Comparison of ENCODE assay signal across 20 cellular contexts in the genomic region with DNA sequence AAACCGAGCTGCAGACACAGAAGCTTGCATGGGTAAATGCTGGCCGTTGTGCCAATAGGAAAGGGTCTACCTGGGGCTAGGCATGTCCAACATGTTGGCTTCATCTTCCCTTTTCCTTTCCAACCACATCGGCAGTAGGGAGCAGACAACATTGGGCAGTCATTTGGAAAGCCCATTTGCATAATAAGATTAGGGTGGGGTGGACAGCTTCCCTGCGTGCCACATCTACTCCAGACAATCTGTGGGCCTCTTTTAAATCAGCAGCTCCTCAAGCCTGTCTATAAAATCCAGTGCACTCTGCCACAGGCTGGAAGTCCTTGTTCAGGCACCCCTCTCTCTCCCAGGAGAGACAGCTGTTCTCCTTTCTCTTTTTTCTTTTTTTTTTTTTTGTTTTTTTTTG.
"Had no signal": no experiment of that assay in that cellular context is flagged by ENCODE, and none has a peak within 500 bp of the region (broad histone marks: within the 10 kb centered on the region; RNA-seq: fewer than 3 reads in every experiment).

No MANE protein-coding gene starts in this region.

- H3K4me3 ChIP-seq: gastrocnemius medialis, lower lobe of right lung, pancreas, right lobe of liver, thyroid gland, vagina had no signal

- H3K36me3 ChIP-seq: gastrocnemius medialis, lower lobe of right lung, neutrophil, pancreas, right lobe of liver, thyroid gland, vagina had no signal

- H3K27me3 ChIP-seq: gastrocnemius medialis, neutrophil, pancreas, right lobe of liver, thyroid gland, vagina had no signal

- DNase-seq: effector CD8-positive, alpha-beta T cell; endodermal cell; foreskin fibroblast; gastrocnemius medialis; head of caudate nucleus; left ventricle myocardium superior; lower lobe of right lung; natural killer cell; pancreas; right lobe of liver; small intestine; stimulated activated CD4-positive, alpha-beta T cell treated with anti-CD3 and anti-CD28 coated beads, Interleukin-15, amount 100 ng/mL, for 24 hours; stimulated activated CD4-positive, alpha-beta T cell treated with anti-CD3 and anti-CD28 coated beads, Interleukin-2, amount 100 ng/mL, for 48 hours; stimulated activated CD8-positive, alpha-beta memory T cell treated with anti-CD3 and anti-CD28 coated beads, Interleukin-4, amount 100 ng/mL, for 48 hours; stimulated activated naive CD4-positive, alpha-beta T cell; stimulated activated naive CD8-positive, alpha-beta T cell treated with anti-CD3 and anti-CD28 coated beads, Interleukin-15, amount 100 ng/mL, for 72 hours; thyroid gland; trophoblast cell had no signal

- H3K9me3 ChIP-seq: gastrocnemius medialis, lower lobe of right lung, neutrophil, pancreas, right lobe of liver, thyroid gland, vagina had no signal

- H3K4me1 ChIP-seq: gastrocnemius medialis, lower lobe of right lung, pancreas, right lobe of liver, thyroid gland, vagina had no signal
